10 cellular contexts compared by ENCODE assay signal in genomic region chr1:150604226-150604588, GRCh38. TPM values are rescaled to one million over a fixed set of nuclear protein-coding genes. Genes with fewer than 3 reads are reported as not detected.
DNase-seq lines count a peak whose midpoint lies in the region; ATAC-seq and TF ChIP-seq lines count a peak whose summit lies in the region.
"Had no signal": no experiment of that assay in that cellular context is flagged by ENCODE, and none has a peak within 500 bp of the region (broad histone marks: within the 10 kb centered on the region; RNA-seq: fewer than 3 reads in every experiment).

No MANE protein-coding gene starts in this region.

- no peaks in the 10 kb centered on the region for H3K79me2 ChIP-seq in MM.1S (ENCODE audit: low read length)

- no peaks in the 10 kb centered on the region for H3K9me2 ChIP-seq in MM.1S (replicated peaks; ENCODE audit: insufficient read depth, low read length)

- H3K4me2 ChIP-seq in MM.1S (ENCODE audit: low read depth, low read length), result no peak overlapping the region

- no peak overlapping the region for H2AFZ ChIP-seq in MM.1S (ENCODE audit: low read length)

- H3K4me1 ChIP-seq in heart left ventricle (peaks cover 0 to 22% (median 14%) of the 10 kb centered on the region in 12 donors), muscle layer of duodenum (ENCODE audit: control insufficient read depth in 1 of 2, insufficient read depth in 2 of 2, low read length in 2 of 2) (peaks cover 0 to 2% of the 10 kb centered on the region in 2 donors), upper lobe of left lung (peaks cover 12 to 21% (median 15%) of the 10 kb centered on the region in 4 donors), MM.1S (ENCODE audit: low read length) (no peaks in the 10 kb centered on the region)

- intact Hi-C loops in heart left ventricle (cut with DNase I), result loop anchor here in 1 of 10 donors (2.0 kb wide), 1 partner anchor 23 kb away; no protein-coding TSS in a partner anchor
- intact Hi-C loops in Right ventricle myocardium inferior (cut with DNase I), result no loop called here

- no peak overlapping the region for H3K9ac ChIP-seq in MM.1S (ENCODE audit: low read length)

- no peaks in the 10 kb centered on the region for H4K20me1 ChIP-seq in MM.1S (ENCODE audit: insufficient read depth, low read length)

- H3F3A ChIP-seq in MM.1S (ENCODE audit: insufficient read depth, low read length), result no peaks in the 10 kb centered on the region

- TF ChIP-seq POLR2A in heart left ventricle (IDR thresholded peaks at IDR 0.05) (no peak), upper lobe of left lung (IDR thresholded peaks at IDR 0.05) (no peak)

- no peak for ATAC-seq in heart left ventricle
- no peak for ATAC-seq in Right ventricle myocardium inferior
- no peak for ATAC-seq in upper lobe of left lung (ENCODE audit: low FRiP score in 2 of 2)
- no peak for ATAC-seq in GM18498 (IDR thresholded peaks at IDR 0.05; ENCODE audit: unreplicated experiment)
- no peak for ATAC-seq in GM21529 (IDR thresholded peaks at IDR 0.05; ENCODE audit: unreplicated experiment)

- H3K27ac ChIP-seq in heart left ventricle, result peak overlapping the region; percentile 3 to 90 (median 78)
- H3K27ac ChIP-seq in coronary artery, result peak overlapping the region; percentile 54 to 81
- peak overlapping the region; percentile 89 for H3K27ac ChIP-seq in muscle layer of duodenum (ENCODE audit: low read length)
- peak overlapping the region; percentile 77 to 86 (median 80) for H3K27ac ChIP-seq in upper lobe of left lung
- no peak overlapping the region for H3K27ac ChIP-seq in MM.1S (ENCODE audit: low read length)
- H3K27ac ChIP-seq: C4-2B had no signal

- H3K27me3 ChIP-seq in heart left ventricle (no peaks in the 10 kb centered on the region), muscle layer of duodenum (ENCODE audit: low read depth, low read length) (no peaks in the 10 kb centered on the region), upper lobe of left lung (no peaks in the 10 kb centered on the region), MM.1S (replicated peaks; ENCODE audit: insufficient read depth, low read length) (no peaks in the 10 kb centered on the region)

- no peak for TF ChIP-seq EP300 in upper lobe of left lung (IDR thresholded peaks at IDR 0.05)

- H3K36me3 ChIP-seq in heart left ventricle (peaks cover 0 to 18% (median 0%) of the 10 kb centered on the region in 9 donors), muscle layer of duodenum (ENCODE audit: control insufficient read depth in 1 of 2, insufficient read depth in 2 of 2, low read length in 2 of 2) (no peaks in the 10 kb centered on the region), upper lobe of left lung (peaks cover 0 to 10% (median 6%) of the 10 kb centered on the region in 4 donors), MM.1S (replicated peaks; ENCODE audit: insufficient read depth, low read length) (no peaks in the 10 kb centered on the region)

- 95 to 100% (median 97%) methylated on average over 2 of the region's 2 CpGs for WGBS in heart left ventricle, 4 donors
- WGBS in upper lobe of left lung, 2 donors, result 91 to 94% methylated on average over 2 of the region's 2 CpGs

- H3K4me3 ChIP-seq in heart left ventricle (no peak overlapping the region), coronary artery (no peak overlapping the region), muscle layer of duodenum (ENCODE audit: low read depth in 1 of 2, low read length in 2 of 2) (no peak overlapping the region), upper lobe of left lung (no peak overlapping the region), MM.1S (ENCODE audit: low read length) (no peak overlapping the region)

- DNase-seq in heart left ventricle, result no peak
- no peak for DNase-seq in Right ventricle myocardium inferior (ENCODE audit: missing footprints)
- DNase-seq in coronary artery (ENCODE audit: low spot score), result no peak
- DNase-seq in upper lobe of left lung, result no peak
- no peak for DNase-seq in MM.1S
- DNase-seq: activated CD4-positive, alpha-beta T cell treated with anti-CD3 and anti-CD28 coated beads, Interleukin-2, amount 50 U/mL, for 4 hours had no signal

- H3K9me3 ChIP-seq in heart left ventricle (no peaks in the 10 kb centered on the region), muscle layer of duodenum (ENCODE audit: control insufficient read depth in 1 of 2, low read length in 2 of 2) (no peaks in the 10 kb centered on the region), upper lobe of left lung (no peaks in the 10 kb centered on the region), MM.1S (replicated peaks; ENCODE audit: insufficient read depth, low read length) (no peaks in the 10 kb centered on the region)

- TF ChIP-seq CTCF in heart left ventricle (IDR thresholded peaks at IDR 0.05) (no peak), coronary artery (IDR thresholded peaks at IDR 0.05) (no peak), upper lobe of left lung (IDR thresholded peaks at IDR 0.05) (no peak), MM.1S (IDR thresholded peaks at IDR 0.05; ENCODE audit: low read length) (no peak)

RNA-seq across cellular contexts. Expression of gene MCL1, which starts 24.8 kb away (rescaled TPM):
- total RNA-seq in heart left ventricle, result 100 to 1,000 TPM in 6 of 9 donors, 10 to 100 TPM in 3; 77.2 to 180 (median 104) TPM
- polyA plus RNA-seq in heart left ventricle, result 100 to 1,000 TPM in 1 of 2 donors, 10 to 100 TPM in 1; 57.1 to 118 TPM
- 99.7 TPM for total RNA-seq in Right ventricle myocardium inferior
- 100 to 1,000 TPM; 188 to 580 (median 425) TPM for total RNA-seq in upper lobe of left lung

RNA-seq across cellular contexts. Expression of gene ENSA, which starts 25.2 kb away (rescaled TPM):
- total RNA-seq in heart left ventricle (100 to 1,000 TPM; 118 to 186 (median 130) TPM), Right ventricle myocardium inferior (131 TPM), upper lobe of left lung (100 to 1,000 TPM; 141 to 271 (median 212) TPM)
- 100 to 1,000 TPM in 1 of 2 donors, 10 to 100 TPM in 1; 74.6 to 122 TPM for polyA plus RNA-seq in heart left ventricle

RNA-seq across cellular contexts. Expression of gene ADAMTSL4, which starts 55.0 kb away (rescaled TPM):
- total RNA-seq in heart left ventricle (10 to 100 TPM; 19.2 to 69.0 (median 40.9) TPM), Right ventricle myocardium inferior (80.3 TPM), upper lobe of left lung (100 to 1,000 TPM in 4 of 6 donors, 10 to 100 TPM in 2; 40.3 to 169 (median 139) TPM)
- 10 to 100 TPM; 41.1 to 61.7 TPM for polyA plus RNA-seq in heart left ventricle
